In the genomic region with DNA sequence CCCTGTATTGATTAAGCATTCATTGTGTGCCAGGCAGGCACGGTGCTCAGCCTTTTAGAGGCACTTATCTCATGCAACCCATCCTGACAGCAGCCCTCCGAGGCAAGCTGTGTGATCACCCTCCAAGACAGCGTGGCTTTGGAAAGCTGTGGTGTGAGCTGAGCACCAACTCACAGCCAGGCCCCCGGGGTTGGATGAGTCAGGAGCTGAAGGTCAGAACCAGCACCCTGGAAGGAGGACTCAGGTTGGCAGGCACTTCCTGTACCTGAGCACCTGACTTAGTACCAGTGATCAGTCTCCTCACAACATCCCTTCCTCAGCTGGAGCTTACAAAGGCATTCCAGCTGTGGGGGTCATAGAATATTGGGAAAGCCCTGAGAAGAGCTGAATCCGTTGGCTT, we compare ENCODE assay signal across 1 cellular context.
TF ChIP-seq lines count a peak whose summit lies in the region.

No MANE protein-coding gene starts in this region.

TF ChIP-seq in HepG2, 621 proteins besides CTCF, POLR2A, EP300 and RAD21:
- TF ChIP-seq, protein P1, sequence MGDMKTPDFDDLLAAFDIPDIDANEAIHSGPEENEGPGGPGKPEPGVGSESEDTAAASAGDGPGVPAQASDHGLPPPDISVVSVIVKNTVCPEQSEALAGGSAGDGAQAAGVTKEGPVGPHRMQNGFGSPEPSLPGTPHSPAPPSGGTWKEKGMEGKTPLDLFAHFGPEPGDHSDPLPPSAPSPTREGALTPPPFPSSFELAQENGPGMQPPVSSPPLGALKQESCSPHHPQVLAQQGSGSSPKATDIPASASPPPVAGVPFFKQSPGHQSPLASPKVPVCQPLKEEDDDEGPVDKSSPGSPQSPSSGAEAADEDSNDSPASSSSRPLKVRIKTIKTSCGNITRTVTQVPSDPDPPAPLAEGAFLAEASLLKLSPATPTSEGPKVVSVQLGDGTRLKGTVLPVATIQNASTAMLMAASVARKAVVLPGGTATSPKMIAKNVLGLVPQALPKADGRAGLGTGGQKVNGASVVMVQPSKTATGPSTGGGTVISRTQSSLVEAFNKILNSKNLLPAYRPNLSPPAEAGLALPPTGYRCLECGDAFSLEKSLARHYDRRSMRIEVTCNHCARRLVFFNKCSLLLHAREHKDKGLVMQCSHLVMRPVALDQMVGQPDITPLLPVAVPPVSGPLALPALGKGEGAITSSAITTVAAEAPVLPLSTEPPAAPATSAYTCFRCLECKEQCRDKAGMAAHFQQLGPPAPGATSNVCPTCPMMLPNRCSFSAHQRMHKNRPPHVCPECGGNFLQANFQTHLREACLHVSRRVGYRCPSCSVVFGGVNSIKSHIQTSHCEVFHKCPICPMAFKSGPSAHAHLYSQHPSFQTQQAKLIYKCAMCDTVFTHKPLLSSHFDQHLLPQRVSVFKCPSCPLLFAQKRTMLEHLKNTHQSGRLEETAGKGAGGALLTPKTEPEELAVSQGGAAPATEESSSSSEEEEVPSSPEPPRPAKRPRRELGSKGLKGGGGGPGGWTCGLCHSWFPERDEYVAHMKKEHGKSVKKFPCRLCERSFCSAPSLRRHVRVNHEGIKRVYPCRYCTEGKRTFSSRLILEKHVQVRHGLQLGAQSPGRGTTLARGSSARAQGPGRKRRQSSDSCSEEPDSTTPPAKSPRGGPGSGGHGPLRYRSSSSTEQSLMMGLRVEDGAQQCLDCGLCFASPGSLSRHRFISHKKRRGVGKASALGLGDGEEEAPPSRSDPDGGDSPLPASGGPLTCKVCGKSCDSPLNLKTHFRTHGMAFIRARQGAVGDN (CRISPR knock-in tag; IDR thresholded peaks at IDR 0.05) = 0 out of 2 replicates have a peak, but pooled peaks have one; percentile 23
- TF ChIP-seq ZKSCAN1 (IDR thresholded peaks at IDR 0.05; ENCODE audit: low read length) (no peak), YEATS4 (CRISPR knock-in tag; IDR thresholded peaks at IDR 0.05; ENCODE audit: borderline replicate concordance) (no peak), FOSL2 (CRISPR knock-in tag; IDR thresholded peaks at IDR 0.05) (peak; percentile 47), ZNF263 (CRISPR knock-in tag; IDR thresholded peaks at IDR 0.05) (peak; percentile 43; the same call in 1 of the 2 replicates)
- TF ChIP-seq, protein P2, sequence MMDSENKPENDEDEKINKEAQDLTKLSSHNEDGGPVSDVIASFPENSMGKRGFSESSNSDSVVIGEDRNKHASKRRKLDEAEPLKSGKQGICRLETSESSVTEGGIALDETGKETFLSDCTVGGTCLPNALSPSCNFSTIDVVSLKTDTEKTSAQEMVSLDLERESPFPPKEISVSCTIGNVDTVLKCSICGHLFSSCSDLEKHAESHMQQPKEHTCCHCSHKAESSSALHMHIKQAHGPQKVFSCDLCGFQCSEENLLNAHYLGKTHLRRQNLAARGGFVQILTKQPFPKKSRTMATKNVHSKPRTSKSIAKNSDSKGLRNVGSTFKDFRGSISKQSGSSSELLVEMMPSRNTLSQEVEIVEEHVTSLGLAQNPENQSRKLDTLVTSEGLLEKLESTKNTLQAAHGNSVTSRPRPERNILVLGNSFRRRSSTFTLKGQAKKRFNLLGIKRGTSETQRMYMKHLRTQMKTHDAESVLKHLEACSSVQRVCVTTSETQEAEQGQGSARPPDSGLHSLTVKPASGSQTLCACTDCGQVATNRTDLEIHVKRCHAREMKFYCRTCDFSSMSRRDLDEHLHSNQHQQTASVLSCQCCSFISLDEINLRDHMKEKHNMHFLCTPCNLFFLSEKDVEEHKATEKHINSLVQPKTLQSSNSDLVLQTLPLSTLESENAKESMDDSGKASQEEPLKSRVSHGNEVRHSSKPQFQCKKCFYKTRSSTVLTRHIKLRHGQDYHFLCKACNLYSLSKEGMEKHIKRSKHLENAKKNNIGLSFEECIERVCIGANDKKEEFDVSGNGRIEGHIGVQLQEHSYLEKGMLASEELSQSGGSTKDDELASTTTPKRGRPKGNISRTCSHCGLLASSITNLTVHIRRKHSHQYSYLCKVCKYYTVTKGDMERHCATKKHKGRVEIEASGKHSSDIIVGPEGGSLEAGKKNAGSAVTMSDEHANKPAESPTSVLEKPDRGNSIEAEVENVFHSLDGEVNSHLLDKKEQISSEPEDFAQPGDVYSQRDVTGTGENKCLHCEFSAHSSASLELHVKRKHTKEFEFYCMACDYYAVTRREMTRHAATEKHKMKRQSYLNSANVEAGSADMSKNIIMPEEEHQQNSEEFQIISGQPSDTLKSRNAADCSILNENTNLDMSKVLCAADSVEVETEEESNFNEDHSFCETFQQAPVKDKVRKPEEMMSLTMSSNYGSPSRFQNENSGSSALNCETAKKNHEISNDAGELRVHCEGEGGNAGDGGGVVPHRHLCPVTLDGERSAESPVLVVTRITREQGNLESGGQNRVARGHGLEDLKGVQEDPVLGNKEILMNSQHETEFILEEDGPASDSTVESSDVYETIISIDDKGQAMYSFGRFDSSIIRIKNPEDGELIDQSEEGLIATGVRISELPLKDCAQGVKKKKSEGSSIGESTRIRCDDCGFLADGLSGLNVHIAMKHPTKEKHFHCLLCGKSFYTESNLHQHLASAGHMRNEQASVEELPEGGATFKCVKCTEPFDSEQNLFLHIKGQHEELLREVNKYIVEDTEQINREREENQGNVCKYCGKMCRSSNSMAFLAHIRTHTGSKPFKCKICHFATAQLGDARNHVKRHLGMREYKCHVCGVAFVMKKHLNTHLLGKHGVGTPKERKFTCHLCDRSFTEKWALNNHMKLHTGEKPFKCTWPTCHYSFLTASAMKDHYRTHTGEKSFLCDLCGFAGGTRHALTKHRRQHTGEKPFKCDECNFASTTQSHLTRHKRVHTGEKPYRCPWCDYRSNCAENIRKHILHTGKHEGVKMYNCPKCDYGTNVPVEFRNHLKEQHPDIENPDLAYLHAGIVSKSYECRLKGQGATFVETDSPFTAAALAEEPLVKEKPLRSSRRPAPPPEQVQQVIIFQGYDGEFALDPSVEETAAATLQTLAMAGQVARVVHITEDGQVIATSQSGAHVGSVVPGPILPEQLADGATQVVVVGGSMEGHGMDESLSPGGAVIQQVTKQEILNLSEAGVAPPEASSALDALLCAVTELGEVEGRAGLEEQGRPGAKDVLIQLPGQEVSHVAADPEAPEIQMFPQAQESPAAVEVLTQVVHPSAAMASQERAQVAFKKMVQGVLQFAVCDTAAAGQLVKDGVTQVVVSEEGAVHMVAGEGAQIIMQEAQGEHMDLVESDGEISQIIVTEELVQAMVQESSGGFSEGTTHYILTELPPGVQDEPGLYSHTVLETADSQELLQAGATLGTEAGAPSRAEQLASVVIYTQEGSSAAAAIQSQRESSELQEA (CRISPR knock-in tag; IDR thresholded peaks at IDR 0.05; ENCODE audit: not compliant biosample characterization) = no peak
